In the genomic region with DNA sequence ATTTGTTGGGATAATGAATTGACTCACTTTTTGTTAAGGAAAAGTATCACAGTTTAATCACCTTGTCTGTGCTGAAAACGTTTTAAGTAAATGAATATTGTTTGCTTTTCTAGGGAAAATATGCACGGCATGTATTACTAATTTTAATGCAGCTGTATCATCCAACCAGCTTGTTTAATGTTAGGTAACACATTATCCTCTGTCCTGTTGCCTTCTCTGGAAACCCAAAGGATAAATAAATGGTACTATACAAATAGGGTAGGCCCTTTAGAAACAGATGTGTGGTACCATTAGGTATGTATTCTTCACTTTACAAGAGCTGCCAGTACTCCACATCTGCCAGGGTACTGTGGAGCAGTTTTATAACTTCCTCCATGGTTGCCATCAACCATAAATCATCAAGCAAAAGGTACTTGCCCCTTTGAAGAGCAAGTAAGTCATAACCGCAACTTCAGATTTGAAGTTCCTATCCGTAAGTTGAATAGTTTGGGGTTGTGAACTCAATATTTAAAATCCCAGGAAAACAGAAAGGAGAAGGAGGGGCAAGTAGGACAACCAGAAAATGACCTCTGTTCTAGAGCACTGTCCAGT, we compare ENCODE assay signal across 26 cellular contexts. TPM values are rescaled to one million over a fixed set of nuclear protein-coding genes. Genes with fewer than 3 reads are reported as not detected.
A peak's percentile ranks its signal among the peaks of the same experiment; 100 is the strongest.
DNase-seq lines count a peak whose midpoint lies in the region; ATAC-seq and TF ChIP-seq lines count a peak whose summit lies in the region.
"Had no signal": no experiment of that assay in that cellular context is flagged by ENCODE, and none has a peak within 500 bp of the region (broad histone marks: within the 10 kb centered on the region; RNA-seq: fewer than 3 reads in every experiment).

No MANE protein-coding gene starts in this region.

- POLR2A ChIA-PET in BJ (lab: Charles Lee): no interaction called here

- peak overlapping the region; percentile 20 for H3K27ac ChIP-seq in SJSA1
- H3K27ac ChIP-seq: C4-2B, ovary, SK-N-MC had no signal

- peaks cover 19% of the 10 kb centered on the region for H3K36me3 ChIP-seq in BJ (ENCODE audit: control insufficient read depth, insufficient read depth, low read length)
- peaks cover 91% of the 10 kb centered on the region for H3K36me3 ChIP-seq in SJSA1
- H3K36me3 ChIP-seq: ovary had no signal

- no peaks in the 10 kb centered on the region for H3K9me3 ChIP-seq in SJSA1 (replicated peaks)
- H3K9me3 ChIP-seq: adrenal gland, HAP-1, ovary had no signal

- CTCF ChIA-PET in BJ (lab: Yijun Ruan, JAX): interaction anchor here (1.3 to 1.5 kb wide), 2 partner anchors 25 to 74 kb away, joined by 3 to 5 read pairs; no protein-coding TSS in a partner anchor

- H3K4me3 ChIP-seq in BJ (ENCODE audit: low read depth, low read length): no peak overlapping the region
- no peak overlapping the region for H3K4me3 ChIP-seq in SJSA1
- H3K4me3 ChIP-seq: adrenal gland, HAP-1, lung, ovary, SK-N-MC had no signal

- H3K27me3 ChIP-seq in BJ (ENCODE audit: control insufficient read depth, insufficient read depth, low read length) (no peaks in the 10 kb centered on the region), SJSA1 (replicated peaks) (no peaks in the 10 kb centered on the region)
- H3K27me3 ChIP-seq: adrenal gland, ovary had no signal

- no peak for TF ChIP-seq CTCF in BJ (IDR thresholded peaks at IDR 0.05; ENCODE audit: insufficient read depth, low read depth, low read length)

- ATAC-seq in activated CD4-positive, CD25-positive, alpha-beta regulatory T cell treated with anti-CD3 and anti-CD28 coated beads, Interleukin-2, amount 50 U/mL, for 24 hours: no peak
- ATAC-seq: stimulated activated naive CD8-positive, alpha-beta T cell treated with anti-CD3 and anti-CD28 coated beads, Interleukin-15, amount 100 ng/mL, for 72 hours; T-helper 17 cell had no signal

- peaks cover 42% of the 10 kb centered on the region for H3K4me1 ChIP-seq in SJSA1 (replicated peaks)
- H3K4me1 ChIP-seq: HAP-1 had no signal

- DNase-seq in BJ (ENCODE audit: low read depth): peak; percentile 37
- peak; percentile 13 for DNase-seq in LHCN-M2 (ENCODE audit: low read depth)
- DNase-seq in SJSA1 (ENCODE audit: low read depth in 1 of 2, low spot score in 2 of 2): peak in 1 of 2 experiments; percentile 87
- peak; percentile 31 for DNase-seq in iris pigment epithelial cell (ENCODE audit: low read depth)
- no peak for DNase-seq in NCI-H774 (lab: John Stamatoyannopoulos, UW)
- no peak for DNase-seq in hippocampal formation (lab: John Stamatoyannopoulos, UW)
- DNase-seq: activated CD4-positive, alpha-beta T cell treated with anti-CD3 and anti-CD28 coated beads for 48 hours; activated T-cell treated with anti-CD3 and anti-CD28 coated beads, Interleukin-2, amount 50 U/mL, for 1 hour; adrenal gland; DMS79 treated with DMSO at 0.1 percent for 48 hours; glutamatergic neuron; KG1; kidney glomerular epithelial cell; NCI-H446; ovary; stimulated activated naive CD8-positive, alpha-beta T cell treated with anti-CD3 and anti-CD28 coated beads, Interleukin-15, amount 100 ng/mL, for 72 hours; T-helper 17 cell had no signal

RNA-seq across cellular contexts. Expression of gene FAF2, which starts 43.0 kb away (rescaled TPM):
- 36.9 and 52.2 TPM in 2 replicates for polyA plus RNA-seq in BJ (2011; rRNA removed)
- 30.8 and 32.6 TPM in 2 replicates for polyA minus RNA-seq in BJ (2011; rRNA and poly(A)+ RNA removed)
- 37.9 and 42.4 TPM in 2 replicates for total RNA-seq in LHCN-M2 (2014; rRNA removed)
- 22.4 TPM for polyA plus RNA-seq in LHCN-M2 (2012)
- 60.9 and 78.4 TPM in 2 replicates for total RNA-seq in SJSA1 (2014; rRNA removed; shearing (Covaris generic))

RNA-seq across cellular contexts. Expression of gene RNF44, which starts 46.1 kb away (rescaled TPM):
- polyA plus RNA-seq in BJ (2011; rRNA removed): 3.1 and 6.0 TPM in 2 replicates
- 3.2 and 3.4 TPM in 2 replicates for polyA minus RNA-seq in BJ (2011; rRNA and poly(A)+ RNA removed)
- 5.5 and 10.5 TPM in 2 replicates for total RNA-seq in LHCN-M2 (2014; rRNA removed)
- 5.4 TPM for polyA plus RNA-seq in LHCN-M2 (2012)
- total RNA-seq in SJSA1 (2014; rRNA removed; shearing (Covaris generic)): 5.0 and 5.6 TPM in 2 replicates

RNA-seq across cellular contexts. Expression of gene CDHR2, which starts 58.0 kb away (rescaled TPM):
- not detected in 2 replicates for polyA plus RNA-seq in BJ (2011; rRNA removed)
- 0.05 TPM in 1 of 2 replicates, not detected in the other for polyA minus RNA-seq in BJ (2011; rRNA and poly(A)+ RNA removed)
- total RNA-seq in LHCN-M2 (2014; rRNA removed): not detected in 2 replicates
- 0.30 TPM for polyA plus RNA-seq in LHCN-M2 (2012)
- not detected in 2 replicates for total RNA-seq in SJSA1 (2014; rRNA removed; shearing (Covaris generic))
- total RNA-seq: endothelial cell of umbilical vein, renal cortical epithelial cell, RPMI7951, skeletal muscle tissue had no signal
- polyA plus RNA-seq: endothelial cell of umbilical vein had no signal

Comparison
In these comparisons a context has a peak if more than half of its experiments do, and no peak if none do; other contexts are left out.
1. DNase-seq: peak in BJ (single experiment), LHCN-M2 (single experiment) and iris pigment epithelial cell (single experiment); none in NCI-H774 (single experiment) and hippocampal formation (0 of 2).